Comparison of ENCODE assay signal across 1 cellular context in the genomic region with DNA sequence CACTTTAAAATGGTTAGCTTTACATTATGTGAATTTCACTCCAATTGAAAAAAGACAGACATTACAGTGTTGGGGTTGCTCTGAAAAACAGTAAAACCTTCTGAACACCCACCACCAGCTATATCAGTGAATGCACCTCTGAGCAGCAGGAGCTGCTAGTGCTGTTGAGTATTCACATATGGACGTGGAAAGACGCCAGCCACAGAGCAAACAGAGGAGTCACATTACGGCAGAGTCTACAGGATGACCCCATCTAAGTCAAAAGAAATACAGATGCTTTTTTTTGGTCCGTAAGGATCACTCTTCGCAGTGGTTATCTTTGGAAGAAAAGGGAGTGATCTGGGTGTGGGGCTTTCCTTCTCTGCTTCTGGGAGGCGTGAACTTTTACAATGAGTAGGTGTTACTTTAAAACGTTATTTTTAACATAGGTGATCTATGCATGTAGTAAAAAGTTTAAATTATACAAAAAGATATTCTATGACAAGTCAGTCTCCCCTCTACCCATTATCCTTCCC.
TF ChIP-seq lines count a peak whose summit lies in the region.

No MANE protein-coding gene starts in this region.

TF ChIP-seq in GM12878, 131 proteins besides CTCF, POLR2A, EP300 and RAD21:
- no peak for TF ChIP-seq MEF2B (IDR thresholded peaks at IDR 0.05; ENCODE audit: partially characterized antibody, poor library complexity, severe bottlenecking)
- no peak for TF ChIP-seq ZNF217 (IDR thresholded peaks at IDR 0.05)
- TF ChIP-seq, protein P1, sequence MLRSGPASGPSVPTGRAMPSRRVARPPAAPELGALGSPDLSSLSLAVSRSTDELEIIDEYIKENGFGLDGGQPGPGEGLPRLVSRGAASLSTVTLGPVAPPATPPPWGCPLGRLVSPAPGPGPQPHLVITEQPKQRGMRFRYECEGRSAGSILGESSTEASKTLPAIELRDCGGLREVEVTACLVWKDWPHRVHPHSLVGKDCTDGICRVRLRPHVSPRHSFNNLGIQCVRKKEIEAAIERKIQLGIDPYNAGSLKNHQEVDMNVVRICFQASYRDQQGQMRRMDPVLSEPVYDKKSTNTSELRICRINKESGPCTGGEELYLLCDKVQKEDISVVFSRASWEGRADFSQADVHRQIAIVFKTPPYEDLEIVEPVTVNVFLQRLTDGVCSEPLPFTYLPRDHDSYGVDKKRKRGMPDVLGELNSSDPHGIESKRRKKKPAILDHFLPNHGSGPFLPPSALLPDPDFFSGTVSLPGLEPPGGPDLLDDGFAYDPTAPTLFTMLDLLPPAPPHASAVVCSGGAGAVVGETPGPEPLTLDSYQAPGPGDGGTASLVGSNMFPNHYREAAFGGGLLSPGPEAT (IDR thresholded peaks at IDR 0.05; ENCODE audit: low read depth), result peak; percentile 74
- peak; percentile 42; the same call in 1 of the 2 replicates for TF ChIP-seq MTA2 (IDR thresholded peaks at IDR 0.05; ENCODE audit: low read depth)
- no peak for TF ChIP-seq HDAC6 (IDR thresholded peaks at IDR 0.05; ENCODE audit: unreplicated experiment)
- no peak for TF ChIP-seq GATAD2B (conservative IDR thresholded peaks at IDR 0.05; ENCODE audit: low read depth)
- peak; percentile 29 to 48; a peak in 1 of 4 replicates for TF ChIP-seq IKZF2 (IDR thresholded peaks at IDR 0.05)
- 0 out of 2 replicates have a peak, but pooled peaks have one; percentile 28 for TF ChIP-seq POLR2AphosphoS2 (IDR thresholded peaks at IDR 0.05; ENCODE audit: low read depth, low read length)
- TF ChIP-seq IKZF1 (conservative IDR thresholded peaks at IDR 0.05), result peak; percentile 60
- TF ChIP-seq, protein P2, sequence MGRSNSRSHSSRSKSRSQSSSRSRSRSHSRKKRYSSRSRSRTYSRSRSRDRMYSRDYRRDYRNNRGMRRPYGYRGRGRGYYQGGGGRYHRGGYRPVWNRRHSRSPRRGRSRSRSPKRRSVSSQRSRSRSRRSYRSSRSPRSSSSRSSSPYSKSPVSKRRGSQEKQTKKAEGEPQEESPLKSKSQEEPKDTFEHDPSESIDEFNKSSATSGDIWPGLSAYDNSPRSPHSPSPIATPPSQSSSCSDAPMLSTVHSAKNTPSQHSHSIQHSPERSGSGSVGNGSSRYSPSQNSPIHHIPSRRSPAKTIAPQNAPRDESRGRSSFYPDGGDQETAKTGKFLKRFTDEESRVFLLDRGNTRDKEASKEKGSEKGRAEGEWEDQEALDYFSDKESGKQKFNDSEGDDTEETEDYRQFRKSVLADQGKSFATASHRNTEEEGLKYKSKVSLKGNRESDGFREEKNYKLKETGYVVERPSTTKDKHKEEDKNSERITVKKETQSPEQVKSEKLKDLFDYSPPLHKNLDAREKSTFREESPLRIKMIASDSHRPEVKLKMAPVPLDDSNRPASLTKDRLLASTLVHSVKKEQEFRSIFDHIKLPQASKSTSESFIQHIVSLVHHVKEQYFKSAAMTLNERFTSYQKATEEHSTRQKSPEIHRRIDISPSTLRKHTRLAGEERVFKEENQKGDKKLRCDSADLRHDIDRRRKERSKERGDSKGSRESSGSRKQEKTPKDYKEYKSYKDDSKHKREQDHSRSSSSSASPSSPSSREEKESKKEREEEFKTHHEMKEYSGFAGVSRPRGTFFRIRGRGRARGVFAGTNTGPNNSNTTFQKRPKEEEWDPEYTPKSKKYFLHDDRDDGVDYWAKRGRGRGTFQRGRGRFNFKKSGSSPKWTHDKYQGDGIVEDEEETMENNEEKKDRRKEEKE (IDR thresholded peaks at IDR 0.05), result 0 out of 2 replicates have a peak, but pooled peaks have one; percentile 18
- TF ChIP-seq, protein P3, sequence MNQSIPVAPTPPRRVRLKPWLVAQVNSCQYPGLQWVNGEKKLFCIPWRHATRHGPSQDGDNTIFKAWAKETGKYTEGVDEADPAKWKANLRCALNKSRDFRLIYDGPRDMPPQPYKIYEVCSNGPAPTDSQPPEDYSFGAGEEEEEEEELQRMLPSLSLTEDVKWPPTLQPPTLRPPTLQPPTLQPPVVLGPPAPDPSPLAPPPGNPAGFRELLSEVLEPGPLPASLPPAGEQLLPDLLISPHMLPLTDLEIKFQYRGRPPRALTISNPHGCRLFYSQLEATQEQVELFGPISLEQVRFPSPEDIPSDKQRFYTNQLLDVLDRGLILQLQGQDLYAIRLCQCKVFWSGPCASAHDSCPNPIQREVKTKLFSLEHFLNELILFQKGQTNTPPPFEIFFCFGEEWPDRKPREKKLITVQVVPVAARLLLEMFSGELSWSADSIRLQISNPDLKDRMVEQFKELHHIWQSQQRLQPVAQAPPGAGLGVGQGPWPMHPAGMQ (IDR thresholded peaks at IDR 0.05; ENCODE audit: borderline replicate concordance), result no peak
